ENCODE assay signal across 8 cellular contexts in the genomic region with DNA sequence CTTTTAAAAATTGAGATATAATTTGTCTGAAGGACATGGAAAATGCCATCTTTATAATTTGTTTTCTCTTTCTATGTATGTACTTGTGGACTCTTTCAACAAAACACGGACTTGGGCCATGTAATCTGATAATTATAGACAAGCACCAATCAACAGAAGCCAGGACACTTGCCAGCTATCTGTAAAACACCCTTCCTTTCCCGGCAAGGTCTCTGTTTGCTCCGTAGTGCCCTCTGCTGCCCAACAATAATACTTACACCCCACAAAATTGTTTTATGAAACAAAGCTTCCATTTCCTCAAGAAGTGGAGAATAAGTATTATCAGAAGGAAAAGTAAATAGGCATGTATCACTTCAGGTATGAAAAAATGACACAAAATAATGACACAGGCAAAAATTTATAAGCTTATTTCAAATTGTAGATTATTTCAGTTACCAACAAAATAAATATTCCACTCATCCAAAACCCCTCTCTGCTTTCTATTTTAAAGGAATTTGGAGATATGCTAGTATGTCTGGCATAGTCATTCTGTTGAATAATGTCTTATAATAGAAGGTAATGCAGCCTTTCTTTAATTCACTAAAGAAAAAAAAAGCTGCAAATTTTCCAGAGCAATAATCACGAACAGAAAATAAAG.
A peak's percentile ranks its signal among the peaks of the same experiment; 100 is the strongest.
DNase-seq lines count a peak whose midpoint lies in the region; ATAC-seq and TF ChIP-seq lines count a peak whose summit lies in the region.

No MANE protein-coding gene starts in this region.

- ATAC-seq in HG03045 (IDR thresholded peaks at IDR 0.05; ENCODE audit: unreplicated experiment) (peak; percentile 64), HG03175 (IDR thresholded peaks at IDR 0.05; ENCODE audit: unreplicated experiment) (no peak)

- H3K4me3 ChIP-seq in GM12875 (ENCODE audit: low read depth, low read length) (no peak overlapping the region), WI38 (ENCODE audit: low read depth, low read length) (no peak overlapping the region), cardiac fibroblast (replicated peaks in 1 of 2; ENCODE audit: low read depth in 2 of 2, low read length in 2 of 2) (no peak overlapping the region)

- peak; percentile 65 for TF ChIP-seq CTCF in GM12875 (IDR thresholded peaks at IDR 0.05; ENCODE audit: borderline replicate concordance, insufficient read depth, low read depth, low read length)
- peak; percentile 56 for TF ChIP-seq CTCF in WI38 (IDR thresholded peaks at IDR 0.05; ENCODE audit: low read depth, low read length)
- peak; percentile 78 for TF ChIP-seq CTCF in cardiac fibroblast (IDR thresholded peaks at IDR 0.05; ENCODE audit: low read depth, low read length)

- peak; percentile 45 for DNase-seq in NCI-H2227 (lab: John Stamatoyannopoulos, UW; ENCODE audit: unreplicated experiment)
- peak; percentile 71 to 78 for DNase-seq in cardiac fibroblast (ENCODE audit: low read depth in 2 of 2)
- peak; percentile 76 for DNase-seq in left kidney (ENCODE audit: low read depth, low spot score)
- DNase-seq in stimulated activated CD4-positive, alpha-beta T cell treated with anti-CD3 and anti-CD28 coated beads, TNF-alpha, amount 100 ng/mL, for 4 hours (ENCODE audit: low read depth in 3 of 3) = peak; percentile 9 to 48 (median 29)
